ENCODE assay signal across 8 cellular contexts in genomic region chr1:160007577-160008200, GRCh38. TPM values are rescaled to one million over a fixed set of nuclear protein-coding genes. Genes with fewer than 3 reads are reported as not detected.
A peak's percentile ranks its signal among the peaks of the same experiment; 100 is the strongest.
DNase-seq lines count a peak whose midpoint lies in the region; ATAC-seq, FAIRE-seq and TF ChIP-seq lines count a peak whose summit lies in the region.

No MANE protein-coding gene starts in this region.

- no peak overlapping the region for H3K27ac Mint-ChIP-seq in GM23338
- no peak overlapping the region for H3K27ac Mint-ChIP-seq in stimulated activated effector memory CD8-positive, alpha-beta T cell treated with anti-CD3 and anti-CD28 coated beads, Interleukin-12 subunit alpha, Interleukin-12 subunit beta, amount 100 ng/mL, for 72 hours

- TF ChIP-seq CTCF in BE2C (IDR thresholded peaks at IDR 0.05; ENCODE audit: low read depth, low read length) (peak; percentile 69), GM23338 (conservative IDR thresholded peaks at IDR 0.05; ENCODE audit: low read depth in 2 of 2) (peak; percentile 81 to 96), fibroblast of mammary gland (conservative IDR thresholded peaks at IDR 0.05; ENCODE audit: control insufficient read depth, insufficient read depth, low read depth, low read length) (peak; percentile 66), retinal pigment epithelial cell (conservative IDR thresholded peaks at IDR 0.05; ENCODE audit: low read depth, low read length) (peak; percentile 65), omental fat pad (IDR thresholded peaks at IDR 0.05) (peak in 1 of 3 donors; percentile 28)

- H2AFZ ChIP-seq in GM23338 = no peak overlapping the region

- H3K4me1 Mint-ChIP-seq in GM23338 = no peaks in the 10 kb centered on the region
- no peaks in the 10 kb centered on the region for H3K4me1 Mint-ChIP-seq in stimulated activated effector memory CD8-positive, alpha-beta T cell treated with anti-CD3 and anti-CD28 coated beads, Interleukin-12 subunit alpha, Interleukin-12 subunit beta, amount 100 ng/mL, for 72 hours

- no peaks in the 10 kb centered on the region for H3K36me3 Mint-ChIP-seq in GM23338 (ENCODE audit: low read depth)
- H3K36me3 Mint-ChIP-seq in stimulated activated effector memory CD8-positive, alpha-beta T cell treated with anti-CD3 and anti-CD28 coated beads, Interleukin-12 subunit alpha, Interleukin-12 subunit beta, amount 100 ng/mL, for 72 hours = no peaks in the 10 kb centered on the region

- no peaks in the 10 kb centered on the region for H3K9me2 ChIP-seq in GM23338 (ENCODE audit: insufficient read depth)

- H3K9me3 ChIP-seq in BE2C = no peaks in the 10 kb centered on the region

- DNase-seq in BE2C (no peak), GM23338 (ENCODE audit: low spot score) (peak; percentile 77), RCC 7860 (ENCODE audit: low spot score) (no peak), fibroblast of mammary gland (ENCODE audit: low read depth) (peak; percentile 38), retinal pigment epithelial cell (ENCODE audit: low read depth) (no peak), omental fat pad (ENCODE audit: low spot score) (no peak)
- no peak for DNase-seq in stimulated activated effector memory CD8-positive, alpha-beta T cell treated with anti-CD3 and anti-CD28 coated beads, Interleukin-12 subunit alpha, Interleukin-12 subunit beta, amount 100 ng/mL, for 72 hours (ENCODE audit: low spot score in 2 of 2)

- H3K4me1 ChIP-seq in BE2C (no peaks in the 10 kb centered on the region), GM23338 (ENCODE audit: insufficient read depth) (no peaks in the 10 kb centered on the region)

- H3K27me3 Mint-ChIP-seq in GM23338 (ENCODE audit: insufficient read depth, low read depth, poor library complexity) = no peaks in the 10 kb centered on the region

- H3K27me3 ChIP-seq in BE2C = peaks cover 4% of the 10 kb centered on the region
- no peaks in the 10 kb centered on the region for H3K27me3 ChIP-seq in GM23338 (ENCODE audit: insufficient read depth)

- FAIRE-seq in RCC 7860 (lab: Jason Lieb, UNC) = peak; percentile 63

- H3K79me2 ChIP-seq in GM23338 (replicated peaks; ENCODE audit: insufficient read depth) = no peaks in the 10 kb centered on the region

- no peak overlapping the region for H3K4me3 ChIP-seq in BE2C (ENCODE audit: low read depth, low read length)
- H3K4me3 ChIP-seq in GM23338 = no peak overlapping the region
- no peak overlapping the region for H3K4me3 ChIP-seq in fibroblast of mammary gland (ENCODE audit: control insufficient read depth, low read depth, low read length)
- no peak overlapping the region for H3K4me3 ChIP-seq in retinal pigment epithelial cell (ENCODE audit: low read length)

- H3K27ac ChIP-seq in GM23338 (ENCODE audit: low read depth) = no peak overlapping the region

- no peaks in the 10 kb centered on the region for H3F3A ChIP-seq in GM23338 (replicated peaks; ENCODE audit: low read depth)

- H3K9me3 Mint-ChIP-seq in GM23338 = no peaks in the 10 kb centered on the region
- no peaks in the 10 kb centered on the region for H3K9me3 Mint-ChIP-seq in stimulated activated effector memory CD8-positive, alpha-beta T cell treated with anti-CD3 and anti-CD28 coated beads, Interleukin-12 subunit alpha, Interleukin-12 subunit beta, amount 100 ng/mL, for 72 hours

- no peak overlapping the region for H3K4me3 Mint-ChIP-seq in GM23338
- no peak overlapping the region for H3K4me3 Mint-ChIP-seq in stimulated activated effector memory CD8-positive, alpha-beta T cell treated with anti-CD3 and anti-CD28 coated beads, Interleukin-12 subunit alpha, Interleukin-12 subunit beta, amount 100 ng/mL, for 72 hours

- no peak overlapping the region for H3K4me2 ChIP-seq in GM23338

- ATAC-seq in GM23338 (peak; percentile 43; the same call in 2 of the 3 replicates), omental fat pad (ENCODE audit: low FRiP score) (no peak), HG02981 (IDR thresholded peaks at IDR 0.05; ENCODE audit: unreplicated experiment) (no peak)
- no peak for ATAC-seq in stimulated activated effector memory CD8-positive, alpha-beta T cell treated with anti-CD3 and anti-CD28 coated beads, Interleukin-12 subunit alpha, Interleukin-12 subunit beta, amount 100 ng/mL, for 72 hours

- no peaks in the 10 kb centered on the region for H4K20me1 ChIP-seq in GM23338 (replicated peaks; ENCODE audit: insufficient read depth)

- H3K36me3 ChIP-seq in BE2C = no peaks in the 10 kb centered on the region
- H3K36me3 ChIP-seq in GM23338 (ENCODE audit: insufficient read depth) = no peaks in the 10 kb centered on the region

TF ChIP-seq in GM23338, 12 proteins besides CTCF, POLR2A, EP300 and RAD21 (continues in another document):
- TF ChIP-seq CREB1 (CRISPR knock-in tag; IDR thresholded peaks at IDR 0.05; ENCODE audit: low read depth) = no peak
- TF ChIP-seq, protein P1, sequence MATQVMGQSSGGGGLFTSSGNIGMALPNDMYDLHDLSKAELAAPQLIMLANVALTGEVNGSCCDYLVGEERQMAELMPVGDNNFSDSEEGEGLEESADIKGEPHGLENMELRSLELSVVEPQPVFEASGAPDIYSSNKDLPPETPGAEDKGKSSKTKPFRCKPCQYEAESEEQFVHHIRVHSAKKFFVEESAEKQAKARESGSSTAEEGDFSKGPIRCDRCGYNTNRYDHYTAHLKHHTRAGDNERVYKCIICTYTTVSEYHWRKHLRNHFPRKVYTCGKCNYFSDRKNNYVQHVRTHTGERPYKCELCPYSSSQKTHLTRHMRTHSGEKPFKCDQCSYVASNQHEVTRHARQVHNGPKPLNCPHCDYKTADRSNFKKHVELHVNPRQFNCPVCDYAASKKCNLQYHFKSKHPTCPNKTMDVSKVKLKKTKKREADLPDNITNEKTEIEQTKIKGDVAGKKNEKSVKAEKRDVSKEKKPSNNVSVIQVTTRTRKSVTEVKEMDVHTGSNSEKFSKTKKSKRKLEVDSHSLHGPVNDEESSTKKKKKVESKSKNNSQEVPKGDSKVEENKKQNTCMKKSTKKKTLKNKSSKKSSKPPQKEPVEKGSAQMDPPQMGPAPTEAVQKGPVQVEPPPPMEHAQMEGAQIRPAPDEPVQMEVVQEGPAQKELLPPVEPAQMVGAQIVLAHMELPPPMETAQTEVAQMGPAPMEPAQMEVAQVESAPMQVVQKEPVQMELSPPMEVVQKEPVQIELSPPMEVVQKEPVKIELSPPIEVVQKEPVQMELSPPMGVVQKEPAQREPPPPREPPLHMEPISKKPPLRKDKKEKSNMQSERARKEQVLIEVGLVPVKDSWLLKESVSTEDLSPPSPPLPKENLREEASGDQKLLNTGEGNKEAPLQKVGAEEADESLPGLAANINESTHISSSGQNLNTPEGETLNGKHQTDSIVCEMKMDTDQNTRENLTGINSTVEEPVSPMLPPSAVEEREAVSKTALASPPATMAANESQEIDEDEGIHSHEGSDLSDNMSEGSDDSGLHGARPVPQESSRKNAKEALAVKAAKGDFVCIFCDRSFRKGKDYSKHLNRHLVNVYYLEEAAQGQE (IDR thresholded peaks at IDR 0.05; ENCODE audit: unreplicated experiment) = no peak
- no peak for TF ChIP-seq EZH2phosphoT487 (IDR thresholded peaks at IDR 0.05; ENCODE audit: unreplicated experiment)
- TF ChIP-seq EZH2 (IDR thresholded peaks at IDR 0.05; ENCODE audit: low read depth, unreplicated experiment) = no peak
- TF ChIP-seq, protein P2, sequence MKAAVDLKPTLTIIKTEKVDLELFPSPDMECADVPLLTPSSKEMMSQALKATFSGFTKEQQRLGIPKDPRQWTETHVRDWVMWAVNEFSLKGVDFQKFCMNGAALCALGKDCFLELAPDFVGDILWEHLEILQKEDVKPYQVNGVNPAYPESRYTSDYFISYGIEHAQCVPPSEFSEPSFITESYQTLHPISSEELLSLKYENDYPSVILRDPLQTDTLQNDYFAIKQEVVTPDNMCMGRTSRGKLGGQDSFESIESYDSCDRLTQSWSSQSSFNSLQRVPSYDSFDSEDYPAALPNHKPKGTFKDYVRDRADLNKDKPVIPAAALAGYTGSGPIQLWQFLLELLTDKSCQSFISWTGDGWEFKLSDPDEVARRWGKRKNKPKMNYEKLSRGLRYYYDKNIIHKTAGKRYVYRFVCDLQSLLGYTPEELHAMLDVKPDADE (IDR thresholded peaks at IDR 0.05) = no peak
- TF ChIP-seq NANOG (IDR thresholded peaks at IDR 0.05; ENCODE audit: borderline replicate concordance) = no peak

RNA-seq across cellular contexts. Expression of gene PIGM, which starts 24.1 kb away (rescaled TPM):
- polyA plus RNA-seq in BE2C (2012; ENCODE audit: insufficient read depth, insufficient read length, low read depth) = 8.2 TPM
- total RNA-seq in GM23338 (2014; rRNA removed; shearing (Covaris generic)) = 4.6 and 5.0 TPM in 2 replicates
- polyA plus RNA-seq in GM23338 (2016; fragmentation: Nextera tagmentation; extraction: Ambion mirVana) = 5.0 TPM in 2 replicates
- total RNA-seq in omental fat pad = 1 to 10 TPM; 3.0 to 4.7 (median 4.0) TPM

RNA-seq across cellular contexts. Expression of gene SLAMF9, which starts 53.7 kb away (rescaled TPM):
- not detected for polyA plus RNA-seq in BE2C (2012; ENCODE audit: insufficient read depth, insufficient read length, low read depth)
- not detected in 2 replicates for total RNA-seq in GM23338 (2014; rRNA removed; shearing (Covaris generic))
- polyA plus RNA-seq in GM23338 (2016; fragmentation: Nextera tagmentation; extraction: Ambion mirVana) = not detected in 2 replicates
- total RNA-seq in omental fat pad = 1 to 10 TPM in 2 of 4 donors, under 1 TPM in 1, not detected in 1; 0.56 to 7.2 (median 1.0) TPM

Comparison
In these comparisons a context has a peak if more than half of its experiments do, and no peak if none do; other contexts are left out.
1. DNase-seq: peak in GM23338 (single experiment) and fibroblast of mammary gland (single experiment); none in BE2C (single experiment), RCC 7860 (single experiment), retinal pigment epithelial cell (single experiment), omental fat pad (single experiment) and stimulated activated effector memory CD8-positive, alpha-beta T cell treated with anti-CD3 and anti-CD28 coated beads, Interleukin-12 subunit alpha, Interleukin-12 subunit beta, amount 100 ng/mL, for 72 hours (0 of 2).